ENCODE assay signal across 13 cellular contexts in the genomic region with DNA sequence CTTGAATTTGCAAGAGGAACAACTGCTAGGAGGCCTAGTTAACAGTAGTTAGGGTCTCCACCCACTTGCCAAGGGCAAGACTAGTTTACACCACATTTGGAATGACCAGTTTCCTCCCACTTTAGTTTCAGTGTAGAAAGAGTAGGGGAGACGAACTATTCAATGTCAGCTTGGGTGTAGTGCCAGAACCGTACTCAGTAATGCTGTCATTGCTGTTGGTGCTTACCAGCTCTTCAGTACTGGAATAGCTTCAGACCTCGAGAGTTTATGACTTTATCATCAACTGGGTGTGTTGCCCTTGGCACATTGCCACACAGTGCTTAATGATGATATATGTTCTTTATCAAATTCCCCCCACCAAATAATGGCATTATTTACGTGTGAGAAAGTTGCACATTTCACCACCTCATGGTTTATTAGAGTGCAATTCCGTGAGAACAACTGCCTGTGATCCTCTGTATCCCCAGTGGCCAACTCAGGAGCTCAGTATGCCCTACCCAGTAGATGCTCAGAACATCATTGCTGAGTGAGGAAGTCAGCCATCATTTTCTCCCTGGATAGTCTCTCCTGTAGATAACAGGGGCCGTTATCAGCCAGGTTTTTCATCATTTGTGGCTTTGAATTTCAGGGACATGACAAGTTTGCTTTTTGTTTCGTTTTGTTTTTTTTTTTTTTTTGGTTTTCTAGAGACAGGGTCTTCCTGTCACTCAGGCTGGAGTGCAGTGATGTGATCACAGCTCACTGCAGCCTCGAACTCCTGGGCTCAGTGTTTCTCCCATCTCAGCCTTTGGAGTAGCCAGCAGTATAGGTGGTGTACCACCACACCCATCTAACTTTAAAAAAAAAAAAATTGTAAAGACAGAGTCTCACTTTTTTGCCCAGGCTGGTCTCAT.
DNase-seq lines count a peak whose midpoint lies in the region; ATAC-seq, FAIRE-seq and TF ChIP-seq lines count a peak whose summit lies in the region.
"Had no signal": no experiment of that assay in that cellular context is flagged by ENCODE, and none has a peak within 500 bp of the region (broad histone marks: within the 10 kb centered on the region; RNA-seq: fewer than 3 reads in every experiment).

No MANE protein-coding gene starts in this region.

- H3K9me3 ChIP-seq in K562 (replicated peaks; ENCODE audit: control insufficient read depth, insufficient read depth, low read depth, low read length), result no peaks in the 10 kb centered on the region
- H3K9me3 ChIP-seq: adrenal gland had no signal

- CTCF ChIA-PET in K562 (lab: Yijun Ruan, JAX; ENCODE audit: low intra/inter-chr PET ratio), result no interaction called here

- no peak overlapping the region for H2AFZ ChIP-seq in K562 (ENCODE audit: low read depth, low read length)

- no peaks in the 10 kb centered on the region for H4K20me1 ChIP-seq in K562 (replicated peaks; ENCODE audit: control insufficient read depth, insufficient read depth, low read length)

- peaks cover 62% of the 10 kb centered on the region; the same call in 2 of the 3 replicates for H3K36me3 ChIP-seq in K562 (ENCODE audit: control insufficient read depth, insufficient read depth, low read length)
- H3K36me3 ChIP-seq: adrenal gland had no signal

- no peak for TF ChIP-seq POLR2A in K562 (conservative IDR thresholded peaks at IDR 0.05)

- no peak overlapping the region for H3K9ac ChIP-seq in K562 (ENCODE audit: insufficient read depth in 1 of 2, low read depth in 2 of 2, low read length in 2 of 2)

- POLR2A ChIA-PET in K562 (lab: Yijun Ruan, JAX), result interaction anchor here (0.9 to 1.2 kb wide), 3 partner anchors 10 to 56 kb away, joined by 3 to 4 read pairs (median 4); no protein-coding TSS in a partner anchor

- no peak for TF ChIP-seq CTCF in K562 (IDR thresholded peaks at IDR 0.05 in 2 of 3, conservative IDR thresholded peaks at IDR 0.05 in 1 of 3; ENCODE audit: insufficient read depth in 2 of 3, low read depth in 1 of 3, low read length in 3 of 3)

- ATAC-seq in K562 (peak; percentile 56), HG03354 (IDR thresholded peaks at IDR 0.05; ENCODE audit: poor library complexity, severe bottlenecking, unreplicated experiment) (no peak), GM19452 (IDR thresholded peaks at IDR 0.05; ENCODE audit: unreplicated experiment) (no peak)

- no peak; a peak in 1 of 4 replicates for TF ChIP-seq RAD21 in K562 (CRISPR knock-in tag; conservative IDR thresholded peaks at IDR 0.05 in 1 of 2, IDR thresholded peaks at IDR 0.05 in 1 of 2)

- H3K79me2 ChIP-seq in K562 (ENCODE audit: control insufficient read depth, insufficient read depth, low read length), result peaks cover 63% of the 10 kb centered on the region

- intact Hi-C loops in K562 (cut with micrococcal nuclease), result no loop called here

- WGBS in K562 (ENCODE audit: insufficient coverage, low coverage, missing lambda C conversion rate), result 24% methylated on average over 8 of the region's 8 CpGs

- TF ChIP-seq EP300 in K562 (IDR thresholded peaks at IDR 0.05; ENCODE audit: low read length), result no peak

- H3K4me1 ChIP-seq in K562 (replicated peaks in 1 of 2; ENCODE audit: control insufficient read depth in 2 of 2, insufficient read depth in 2 of 2, low read length in 2 of 2), result peaks cover 0 to 19% of the 10 kb centered on the region in 2 experiments; a peak in 3 of 5 replicates
- H3K4me1 ChIP-seq: adrenal gland had no signal

- peak; percentile 48 for FAIRE-seq in K562 (lab: Jason Lieb, UNC)

- no peaks in the 10 kb centered on the region for H3K9me1 ChIP-seq in K562 (ENCODE audit: control insufficient read depth, insufficient read depth, low read length)

- H3K4me2 ChIP-seq in K562 (ENCODE audit: insufficient read depth, low read length), result no peak overlapping the region

- DNase-seq in stimulated activated CD4-positive, alpha-beta T cell treated with anti-CD3 and anti-CD28 coated beads, Interleukin-1b, Interleukin-23, amount 100 ng/mL, for 48 hours, result peak; percentile 25
- DNase-seq in stimulated activated CD4-positive, alpha-beta T cell treated with anti-CD3 and anti-CD28 coated beads, Interleukin-4, amount 100 ng/mL, for 1 hour, result no peak
- peak; percentile 50 for DNase-seq in MV-4-11 (lab: John Stamatoyannopoulos, UW)
- DNase-seq in K562 (ENCODE audit: extremely low read depth in 1 of 4, low spot score in 3 of 4), result no peak
- no peak for DNase-seq in SKM-1 (lab: John Stamatoyannopoulos, UW; ENCODE audit: unreplicated experiment)
- DNase-seq in UCSD-AML1 (lab: John Stamatoyannopoulos, UW; ENCODE audit: unreplicated experiment), result no peak
- DNase-seq: adrenal gland, NCI-H2081, occipital lobe, substantia nigra had no signal

- no peak overlapping the region for H3K4me3 ChIP-seq in K562
- H3K4me3 ChIP-seq: adrenal gland had no signal

- in situ Hi-C loops in K562 (cut with MboI), result no loop called here

- no TSS peak for BruUV-seq in K562 (replicated peaks; lab: Mats Ljungman, UMichigan)

- H3K27ac ChIP-seq in K562 (ENCODE audit: extremely low read depth, low read depth, low read length), result 0 out of 3 replicates have a peak overlapping the region, but pooled peaks have one; percentile 19
- H3K27ac ChIP-seq: adrenal gland, epithelial cell of prostate had no signal

- no peaks in the 10 kb centered on the region for H3K27me3 ChIP-seq in K562 (ENCODE audit: control insufficient read depth in 2 of 2, insufficient read depth in 2 of 2, low read length in 2 of 2)
- H3K27me3 ChIP-seq: adrenal gland had no signal

TF ChIP-seq in K562, 482 proteins besides CTCF, POLR2A, EP300 and RAD21 (continues in another document):
- TF ChIP-seq YBX1 (IDR thresholded peaks at IDR 0.05) (no peak), ZNF384 (IDR thresholded peaks at IDR 0.05; ENCODE audit: low read depth, low read length) (0 out of 2 replicates have a peak, but pooled peaks have one; percentile 20), BRD4 (IDR thresholded peaks at IDR 0.05) (no peak), TCF7 (IDR thresholded peaks at IDR 0.05; ENCODE audit: borderline replicate concordance) (no peak), ZFX (CRISPR knock-in tag; IDR thresholded peaks at IDR 0.05) (no peak), ZNF175 (CRISPR knock-in tag; IDR thresholded peaks at IDR 0.05; ENCODE audit: low read depth) (no peak)
- TF ChIP-seq, protein P1, sequence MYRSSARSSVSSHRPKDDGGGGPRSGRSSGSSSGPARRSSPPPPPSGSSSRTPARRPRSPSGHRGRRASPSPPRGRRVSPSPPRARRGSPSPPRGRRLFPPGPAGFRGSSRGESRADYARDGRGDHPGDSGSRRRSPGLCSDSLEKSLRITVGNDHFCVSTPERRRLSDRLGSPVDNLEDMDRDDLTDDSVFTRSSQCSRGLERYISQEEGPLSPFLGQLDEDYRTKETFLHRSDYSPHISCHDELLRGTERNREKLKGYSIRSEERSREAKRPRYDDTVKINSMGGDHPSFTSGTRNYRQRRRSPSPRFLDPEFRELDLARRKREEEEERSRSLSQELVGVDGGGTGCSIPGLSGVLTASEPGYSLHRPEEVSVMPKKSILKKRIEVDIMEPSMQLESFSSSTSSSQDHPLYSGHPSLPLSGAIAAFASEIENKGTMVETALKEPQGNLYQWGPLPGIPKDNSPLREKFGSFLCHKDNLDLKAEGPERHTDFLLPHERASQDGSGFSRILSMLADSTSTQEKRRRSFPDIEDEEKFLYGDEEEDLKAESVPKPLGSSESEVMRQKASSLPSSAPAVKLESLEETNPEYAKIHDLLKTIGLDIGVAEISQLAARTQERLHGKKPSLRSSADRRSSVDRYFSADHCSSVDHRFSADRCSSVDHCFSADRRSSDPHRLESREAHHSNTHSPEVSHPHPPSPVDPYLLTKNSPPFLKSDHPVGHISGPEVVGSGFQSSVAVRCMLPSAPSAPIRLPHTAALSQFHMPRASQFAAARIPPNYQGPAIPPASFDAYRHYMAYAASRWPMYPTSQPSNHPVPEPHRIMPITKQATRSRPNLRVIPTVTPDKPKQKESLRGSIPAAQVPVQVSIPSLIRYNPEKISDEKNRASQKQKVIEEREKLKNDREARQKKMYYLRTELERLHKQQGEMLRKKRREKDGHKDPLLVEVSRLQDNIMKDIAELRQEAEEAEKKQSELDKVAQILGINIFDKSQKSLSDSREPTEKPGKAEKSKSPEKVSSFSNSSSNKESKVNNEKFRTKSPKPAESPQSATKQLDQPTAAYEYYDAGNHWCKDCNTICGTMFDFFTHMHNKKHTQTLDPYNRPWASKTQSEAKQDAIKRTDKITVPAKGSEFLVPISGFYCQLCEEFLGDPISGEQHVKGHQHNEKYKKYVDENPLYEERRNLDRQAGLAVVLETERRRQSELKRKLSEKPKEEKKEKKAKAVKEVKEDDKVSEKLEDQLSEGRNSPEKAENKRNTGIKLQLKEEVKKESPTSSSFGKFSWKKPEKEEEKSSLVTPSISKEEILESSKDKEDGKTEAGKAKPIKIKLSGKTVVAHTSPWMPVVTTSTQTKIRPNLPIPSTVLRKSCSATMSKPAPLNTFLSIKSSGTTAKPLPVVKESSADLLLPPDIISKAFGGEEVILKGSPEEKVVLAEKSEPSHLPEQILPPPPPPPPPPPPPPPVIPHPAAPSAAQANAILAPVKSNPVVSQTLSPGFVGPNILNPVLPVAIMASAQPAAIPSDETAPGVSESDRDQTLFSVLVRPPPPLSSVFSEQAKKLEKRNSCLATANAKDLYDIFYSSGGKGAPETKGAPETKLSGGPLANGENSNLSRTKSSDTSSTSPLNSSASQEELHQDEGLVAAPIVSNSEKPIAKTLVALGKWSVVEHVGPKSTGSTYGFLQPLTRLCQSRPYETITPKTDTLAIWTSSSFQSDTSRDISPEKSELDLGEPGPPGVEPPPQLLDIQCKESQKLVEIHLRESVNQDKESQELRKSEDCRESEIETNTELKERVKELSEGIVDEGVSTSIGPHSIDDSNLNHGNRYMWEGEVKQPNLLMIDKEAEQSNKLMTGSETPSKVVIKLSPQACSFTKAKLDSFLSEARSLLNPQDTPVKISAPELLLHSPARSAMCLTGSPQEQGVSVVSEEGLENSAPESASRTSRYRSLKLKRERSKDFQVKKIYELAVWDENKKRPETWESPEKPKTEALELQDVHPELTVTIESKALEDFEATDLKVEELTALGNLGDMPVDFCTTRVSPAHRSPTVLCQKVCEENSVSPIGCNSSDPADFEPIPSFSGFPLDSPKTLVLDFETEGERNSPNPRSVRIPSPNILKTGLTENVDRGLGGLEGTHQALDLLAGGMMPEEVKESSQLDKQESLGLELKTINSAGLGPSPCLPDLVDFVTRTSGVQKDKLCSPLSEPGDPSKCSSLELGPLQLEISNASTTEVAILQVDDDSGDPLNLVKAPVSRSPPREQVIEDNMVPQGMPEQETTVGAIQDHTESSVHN (IDR thresholded peaks at IDR 0.05; ENCODE audit: borderline replicate concordance in 1 of 2, low read depth in 1 of 2), result 0 out of 4 replicates have a peak, but pooled peaks of 1 of the 2 experiments have one; percentile 37

Comparison
In these comparisons a context has a peak if more than half of its experiments do, and no peak if none do; other contexts are left out.
1. DNase-seq: peak in stimulated activated CD4-positive, alpha-beta T cell treated with anti-CD3 and anti-CD28 coated beads, Interleukin-1b, Interleukin-23, amount 100 ng/mL, for 48 hours (single experiment) and MV-4-11 (single experiment); none in stimulated activated CD4-positive, alpha-beta T cell treated with anti-CD3 and anti-CD28 coated beads, Interleukin-4, amount 100 ng/mL, for 1 hour (single experiment), K562 (0 of 4), SKM-1 (single experiment) and UCSD-AML1 (single experiment).